Comparison of ENCODE assay signal across 8 cellular contexts in genomic region chr19:47284324-47284899, GRCh38. TPM values are rescaled to one million over a fixed set of nuclear protein-coding genes. Genes with fewer than 3 reads are reported as not detected.
DNase-seq lines count a peak whose midpoint lies in the region; ATAC-seq and TF ChIP-seq lines count a peak whose summit lies in the region.

No MANE protein-coding gene starts in this region.

- H2BK12ac ChIP-seq in mesenchymal stem cell (ENCODE audit: low read length in 2 of 2): no peak overlapping the region

- H3K9ac ChIP-seq in mesenchymal stem cell (ENCODE audit: low read length): no peak overlapping the region

- H3K4ac ChIP-seq in mesenchymal stem cell (ENCODE audit: low read depth in 1 of 2, low read length in 2 of 2): no peak overlapping the region

- TF ChIP-seq CTCF in LNCaP clone FGC (IDR thresholded peaks at IDR 0.05; ENCODE audit: control insufficient read depth, extremely low read depth, insufficient read depth) (peak; percentile 61), choroid plexus epithelial cell (conservative IDR thresholded peaks at IDR 0.05; ENCODE audit: low read depth, low read length) (peak; percentile 79)

- no peaks in the 10 kb centered on the region for H3K36me3 ChIP-seq in mesenchymal stem cell (ENCODE audit: control insufficient read depth in 1 of 2, insufficient read depth in 2 of 2, low read depth in 1 of 2, low read length in 2 of 2)

- H4K91ac ChIP-seq in mesenchymal stem cell (ENCODE audit: low read length): no peak overlapping the region

- H3K4me2 ChIP-seq in mesenchymal stem cell (ENCODE audit: low read length, poor library complexity, severe bottlenecking): no peak overlapping the region

- no peak for ATAC-seq in HG03565 (IDR thresholded peaks at IDR 0.05; ENCODE audit: unreplicated experiment)
- ATAC-seq in GM18520 (IDR thresholded peaks at IDR 0.05; ENCODE audit: unreplicated experiment): no peak

- no peak overlapping the region for H2AFZ ChIP-seq in mesenchymal stem cell (ENCODE audit: low read depth, low read length)

- no peaks in the 10 kb centered on the region for H3K9me3 ChIP-seq in mesenchymal stem cell (ENCODE audit: control insufficient read depth, low read length)

- peaks cover 3% of the 10 kb centered on the region for H3K4me1 ChIP-seq in mesenchymal stem cell (ENCODE audit: control insufficient read depth, insufficient read depth, low read depth, low read length)

- H3K79me1 ChIP-seq in mesenchymal stem cell (replicated peaks; ENCODE audit: low read length, poor library complexity, severe bottlenecking): no peaks in the 10 kb centered on the region

- no peak overlapping the region for H3K27ac ChIP-seq in mesenchymal stem cell (ENCODE audit: low read length, poor library complexity, severe bottlenecking)

- no peak overlapping the region for H4K8ac ChIP-seq in mesenchymal stem cell (ENCODE audit: low read length)

- no peak overlapping the region for H3K23ac ChIP-seq in mesenchymal stem cell (ENCODE audit: low read length in 2 of 2)

- 34% methylated on average over 7 of the region's 9 CpGs for WGBS in mesenchymal stem cell

- H2BK120ac ChIP-seq in mesenchymal stem cell (ENCODE audit: low read depth, low read length): no peak overlapping the region

- no peak overlapping the region for H2BK5ac ChIP-seq in mesenchymal stem cell (ENCODE audit: low read depth, low read length, poor library complexity, severe bottlenecking)

- no peak overlapping the region for H2BK15ac ChIP-seq in mesenchymal stem cell (ENCODE audit: low read depth, poor library complexity, severe bottlenecking)

- no peak overlapping the region for H2AK5ac ChIP-seq in mesenchymal stem cell (ENCODE audit: low read length, severe bottlenecking)

- no peaks in the 10 kb centered on the region for H3K27me3 ChIP-seq in mesenchymal stem cell (ENCODE audit: control insufficient read depth in 1 of 2, insufficient read depth in 1 of 2, low read length in 2 of 2)

- no peak overlapping the region for H3K18ac ChIP-seq in mesenchymal stem cell (ENCODE audit: low read depth in 1 of 2, low read length in 2 of 2)

- H3K4me3 ChIP-seq in LNCaP clone FGC (ENCODE audit: low read depth, low read length) (no peak overlapping the region), choroid plexus epithelial cell (ENCODE audit: low read depth, low read length) (no peak overlapping the region), mesenchymal stem cell (ENCODE audit: insufficient read depth in 1 of 2, low read depth in 1 of 2, low read length in 2 of 2) (no peak overlapping the region)

- DNase-seq in activated gamma-delta T cell treated with Interleukin-2 at 50 U/mL for 16 hours (peak; percentile 61), activated gamma-delta T cell (lab: John Stamatoyannopoulos, UW) (no peak), LNCaP clone FGC (ENCODE audit: low read depth) (no peak), RPMI7951 (ENCODE audit: low read depth) (peak; percentile 62), choroid plexus epithelial cell (ENCODE audit: low read depth) (peak; percentile 78), mesenchymal stem cell (peak; percentile 61)

- no peak overlapping the region for H3K14ac ChIP-seq in mesenchymal stem cell (ENCODE audit: low read length in 2 of 2)

RNA-seq across cellular contexts. Expression of gene INAFM1, which starts 9.7 kb away (rescaled TPM):
- total RNA-seq in RPMI7951 (2014; rRNA removed; shearing (Covaris generic)): 1.8 and 1.9 TPM in 2 replicates
- 10.7 TPM for polyA plus RNA-seq in mesenchymal stem cell (2013, experiment 1 of 2)
- polyA plus RNA-seq in mesenchymal stem cell (2013, experiment 2 of 2): 11.4 TPM

RNA-seq across cellular contexts. Expression of gene C5AR1, which starts 25.2 kb away (rescaled TPM):
- not detected in 2 replicates for total RNA-seq in RPMI7951 (2014; rRNA removed; shearing (Covaris generic))
- 0.33 TPM for polyA plus RNA-seq in mesenchymal stem cell (2013, experiment 1 of 2)
- 0.33 TPM for polyA plus RNA-seq in mesenchymal stem cell (2013, experiment 2 of 2)

RNA-seq across cellular contexts. Expression of gene CCDC9, which starts 28.1 kb away (rescaled TPM):
- 3.2 and 6.5 TPM in 2 replicates for total RNA-seq in RPMI7951 (2014; rRNA removed; shearing (Covaris generic))
- 16.8 TPM for polyA plus RNA-seq in mesenchymal stem cell (2013, experiment 1 of 2)
- 18.0 TPM for polyA plus RNA-seq in mesenchymal stem cell (2013, experiment 2 of 2)

RNA-seq across cellular contexts. Expression of gene C5AR2, which starts 47.6 kb away (rescaled TPM):
- total RNA-seq in RPMI7951 (2014; rRNA removed; shearing (Covaris generic)): under 0.01 and 0.12 TPM in 2 replicates
- not detected for polyA plus RNA-seq in mesenchymal stem cell (2013, experiment 1 of 2)
- not detected for polyA plus RNA-seq in mesenchymal stem cell (2013, experiment 2 of 2)

RNA-seq across cellular contexts. Expression of gene BBC3, which starts 53.4 kb away (rescaled TPM):
- 1.8 and 2.2 TPM in 2 replicates for total RNA-seq in RPMI7951 (2014; rRNA removed; shearing (Covaris generic))
- 7.2 TPM for polyA plus RNA-seq in mesenchymal stem cell (2013, experiment 1 of 2)
- 7.0 TPM for polyA plus RNA-seq in mesenchymal stem cell (2013, experiment 2 of 2)

Comparison
In these comparisons a context has a peak if more than half of its experiments do, and no peak if none do; other contexts are left out.
1. DNase-seq: peak in activated gamma-delta T cell treated with Interleukin-2 at 50 U/mL for 16 hours (single experiment), RPMI7951 (single experiment), choroid plexus epithelial cell (single experiment) and mesenchymal stem cell (single experiment); none in activated gamma-delta T cell (single experiment) and LNCaP clone FGC (single experiment).